Comparison of ENCODE assay signal across 1 cellular context in genomic region chr11:32858731-32859130, GRCh38.
TF ChIP-seq lines count a peak whose summit lies in the region.

No MANE protein-coding gene starts in this region.

TF ChIP-seq in GM12878, 131 proteins besides CTCF, POLR2A, EP300 and RAD21 (continued from another document):
- TF ChIP-seq, protein P1, sequence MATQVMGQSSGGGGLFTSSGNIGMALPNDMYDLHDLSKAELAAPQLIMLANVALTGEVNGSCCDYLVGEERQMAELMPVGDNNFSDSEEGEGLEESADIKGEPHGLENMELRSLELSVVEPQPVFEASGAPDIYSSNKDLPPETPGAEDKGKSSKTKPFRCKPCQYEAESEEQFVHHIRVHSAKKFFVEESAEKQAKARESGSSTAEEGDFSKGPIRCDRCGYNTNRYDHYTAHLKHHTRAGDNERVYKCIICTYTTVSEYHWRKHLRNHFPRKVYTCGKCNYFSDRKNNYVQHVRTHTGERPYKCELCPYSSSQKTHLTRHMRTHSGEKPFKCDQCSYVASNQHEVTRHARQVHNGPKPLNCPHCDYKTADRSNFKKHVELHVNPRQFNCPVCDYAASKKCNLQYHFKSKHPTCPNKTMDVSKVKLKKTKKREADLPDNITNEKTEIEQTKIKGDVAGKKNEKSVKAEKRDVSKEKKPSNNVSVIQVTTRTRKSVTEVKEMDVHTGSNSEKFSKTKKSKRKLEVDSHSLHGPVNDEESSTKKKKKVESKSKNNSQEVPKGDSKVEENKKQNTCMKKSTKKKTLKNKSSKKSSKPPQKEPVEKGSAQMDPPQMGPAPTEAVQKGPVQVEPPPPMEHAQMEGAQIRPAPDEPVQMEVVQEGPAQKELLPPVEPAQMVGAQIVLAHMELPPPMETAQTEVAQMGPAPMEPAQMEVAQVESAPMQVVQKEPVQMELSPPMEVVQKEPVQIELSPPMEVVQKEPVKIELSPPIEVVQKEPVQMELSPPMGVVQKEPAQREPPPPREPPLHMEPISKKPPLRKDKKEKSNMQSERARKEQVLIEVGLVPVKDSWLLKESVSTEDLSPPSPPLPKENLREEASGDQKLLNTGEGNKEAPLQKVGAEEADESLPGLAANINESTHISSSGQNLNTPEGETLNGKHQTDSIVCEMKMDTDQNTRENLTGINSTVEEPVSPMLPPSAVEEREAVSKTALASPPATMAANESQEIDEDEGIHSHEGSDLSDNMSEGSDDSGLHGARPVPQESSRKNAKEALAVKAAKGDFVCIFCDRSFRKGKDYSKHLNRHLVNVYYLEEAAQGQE (IDR thresholded peaks at IDR 0.05; ENCODE audit: low read depth, low read length), result no peak
- no peak for TF ChIP-seq SP1 (IDR thresholded peaks at IDR 0.05; ENCODE audit: low read depth, low read length)
- no peak for TF ChIP-seq YBX1 (IDR thresholded peaks at IDR 0.05)
- TF ChIP-seq ZNF207 (IDR thresholded peaks at IDR 0.05; ENCODE audit: borderline replicate concordance), result no peak
- no peak for TF ChIP-seq LARP7 (IDR thresholded peaks at IDR 0.05)
- TF ChIP-seq, protein P2, sequence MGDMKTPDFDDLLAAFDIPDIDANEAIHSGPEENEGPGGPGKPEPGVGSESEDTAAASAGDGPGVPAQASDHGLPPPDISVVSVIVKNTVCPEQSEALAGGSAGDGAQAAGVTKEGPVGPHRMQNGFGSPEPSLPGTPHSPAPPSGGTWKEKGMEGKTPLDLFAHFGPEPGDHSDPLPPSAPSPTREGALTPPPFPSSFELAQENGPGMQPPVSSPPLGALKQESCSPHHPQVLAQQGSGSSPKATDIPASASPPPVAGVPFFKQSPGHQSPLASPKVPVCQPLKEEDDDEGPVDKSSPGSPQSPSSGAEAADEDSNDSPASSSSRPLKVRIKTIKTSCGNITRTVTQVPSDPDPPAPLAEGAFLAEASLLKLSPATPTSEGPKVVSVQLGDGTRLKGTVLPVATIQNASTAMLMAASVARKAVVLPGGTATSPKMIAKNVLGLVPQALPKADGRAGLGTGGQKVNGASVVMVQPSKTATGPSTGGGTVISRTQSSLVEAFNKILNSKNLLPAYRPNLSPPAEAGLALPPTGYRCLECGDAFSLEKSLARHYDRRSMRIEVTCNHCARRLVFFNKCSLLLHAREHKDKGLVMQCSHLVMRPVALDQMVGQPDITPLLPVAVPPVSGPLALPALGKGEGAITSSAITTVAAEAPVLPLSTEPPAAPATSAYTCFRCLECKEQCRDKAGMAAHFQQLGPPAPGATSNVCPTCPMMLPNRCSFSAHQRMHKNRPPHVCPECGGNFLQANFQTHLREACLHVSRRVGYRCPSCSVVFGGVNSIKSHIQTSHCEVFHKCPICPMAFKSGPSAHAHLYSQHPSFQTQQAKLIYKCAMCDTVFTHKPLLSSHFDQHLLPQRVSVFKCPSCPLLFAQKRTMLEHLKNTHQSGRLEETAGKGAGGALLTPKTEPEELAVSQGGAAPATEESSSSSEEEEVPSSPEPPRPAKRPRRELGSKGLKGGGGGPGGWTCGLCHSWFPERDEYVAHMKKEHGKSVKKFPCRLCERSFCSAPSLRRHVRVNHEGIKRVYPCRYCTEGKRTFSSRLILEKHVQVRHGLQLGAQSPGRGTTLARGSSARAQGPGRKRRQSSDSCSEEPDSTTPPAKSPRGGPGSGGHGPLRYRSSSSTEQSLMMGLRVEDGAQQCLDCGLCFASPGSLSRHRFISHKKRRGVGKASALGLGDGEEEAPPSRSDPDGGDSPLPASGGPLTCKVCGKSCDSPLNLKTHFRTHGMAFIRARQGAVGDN (IDR thresholded peaks at IDR 0.05), result no peak
